8 cellular contexts compared by ENCODE assay signal in the genomic region with DNA sequence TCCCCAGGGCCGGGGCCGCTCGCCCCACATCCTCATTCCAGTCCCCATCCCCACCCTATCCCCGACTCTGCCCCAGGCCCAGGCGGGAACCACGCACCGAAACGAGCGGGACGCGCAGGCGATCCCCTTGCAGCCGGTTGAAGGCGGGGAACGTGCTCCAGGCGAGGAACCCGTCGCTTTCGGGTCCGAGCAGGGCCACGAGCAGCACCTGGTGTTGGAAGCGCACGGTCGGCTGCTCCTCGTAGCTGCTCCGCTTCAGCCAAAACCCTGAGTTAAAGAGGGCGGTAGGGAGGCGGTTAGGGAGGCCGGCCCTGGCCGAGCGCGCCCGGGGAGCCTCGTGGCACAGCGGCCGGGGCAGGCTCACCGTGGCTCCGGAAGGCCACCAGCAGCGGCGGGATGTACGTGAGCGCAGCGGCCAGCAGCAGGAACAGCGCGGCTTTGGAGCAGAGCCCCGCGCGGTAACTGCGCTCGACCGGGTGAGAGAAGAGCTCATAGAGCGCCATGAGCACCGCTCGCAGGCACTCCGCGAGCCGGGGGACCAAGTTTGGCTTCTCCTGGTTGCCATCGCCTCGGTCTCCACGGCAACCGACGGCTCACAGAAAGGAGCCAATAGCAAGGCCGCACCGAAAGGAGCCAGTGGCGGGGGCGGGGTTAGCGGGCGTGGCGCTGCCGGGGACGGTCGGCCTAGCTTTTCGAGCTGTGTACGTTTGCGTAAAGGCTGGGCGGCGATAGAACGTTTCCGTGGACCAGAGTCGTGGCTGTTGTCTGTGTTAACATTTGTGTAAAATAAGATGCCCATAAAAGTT. TPM values are rescaled to one million over a fixed set of nuclear protein-coding genes. Genes with fewer than 3 reads are reported as not detected.
DNase-seq lines count a peak whose midpoint lies in the region; ATAC-seq and TF ChIP-seq lines count a peak whose summit lies in the region.

Gene TMEM231 (minus strand): TSS at position 546 of the 806 bp plus-strand sequence. CDS start 43 bp downstream, at position 503.

- H3K4me3 ChIP-seq in NT2/D1 (ENCODE audit: insufficient read length, low read depth): peak within 1 kb of the TSS; percentile 79

- peak; percentile 99 for ATAC-seq in GM19467 (IDR thresholded peaks at IDR 0.05; ENCODE audit: unreplicated experiment)

- H3K4me1 ChIP-seq in NT2/D1 (ENCODE audit: insufficient read depth, insufficient read length): peaks cover 3% of the 10 kb centered on the region

- H3K4me3 Mint-ChIP-seq in endothelial cell (ENCODE audit: unreplicated experiment) (peak within 1 kb of the TSS; percentile 97), mesothelial cell of epicardium (peak within 1 kb of the TSS; percentile 96)

- peaks cover 12% of the 10 kb centered on the region for H3K27me3 ChIP-seq in NT2/D1 (ENCODE audit: insufficient read depth, insufficient read length)

- H3K9me3 Mint-ChIP-seq in endothelial cell (ENCODE audit: unreplicated experiment): no peaks in the 10 kb centered on the region
- no peaks in the 10 kb centered on the region for H3K9me3 Mint-ChIP-seq in mesothelial cell of epicardium

- no peaks in the 10 kb centered on the region for H3K36me3 Mint-ChIP-seq in endothelial cell (ENCODE audit: low read depth, unreplicated experiment)
- no peaks in the 10 kb centered on the region for H3K36me3 Mint-ChIP-seq in mesothelial cell of epicardium

- H3K27ac Mint-ChIP-seq in endothelial cell (ENCODE audit: unreplicated experiment) (peak within 1 kb of the TSS; percentile 95), mesothelial cell of epicardium (peak within 1 kb of the TSS; percentile 96)

- peak; percentile 93 for DNase-seq in COR-L47 (lab: John Stamatoyannopoulos, UW)
- peak; percentile 98 for DNase-seq in HPDE6-E6E7 (ENCODE audit: extremely low spot score)
- peak; percentile 92 for DNase-seq in NT2/D1 (ENCODE audit: low read depth, low spot score)
- DNase-seq in activated CD8-positive, alpha-beta memory T cell treated with anti-CD3 and anti-CD28 coated beads, Interleukin-2, amount 50 U/mL, for 24 hours (ENCODE audit: extremely low read depth): peak; percentile 93
- DNase-seq in endothelial cell (ENCODE audit: low spot score): peak; percentile 92
- peak; percentile 91 to 95 for DNase-seq in mesothelial cell of epicardium (ENCODE audit: low spot score in 2 of 2, unreplicated experiment in 2 of 2)
- DNase-seq in stimulated activated CD8-positive, alpha-beta memory T cell treated with anti-CD3 and anti-CD28 coated beads, Interleukin-15, amount 100 ng/mL, for 4 hours (ENCODE audit: low read depth in 2 of 2): peak; percentile 91

- H3K36me3 ChIP-seq in NT2/D1 (ENCODE audit: insufficient read depth, insufficient read length, low read length): no peaks in the 10 kb centered on the region

- H3K27me3 Mint-ChIP-seq in endothelial cell (ENCODE audit: unreplicated experiment) (peaks cover 8% of the 10 kb centered on the region), mesothelial cell of epicardium (ENCODE audit: low read depth) (no peaks in the 10 kb centered on the region)

- peak within 1 kb of the TSS; percentile 78 for H3K9ac ChIP-seq in NT2/D1 (ENCODE audit: insufficient read length, low read depth)

- no peaks in the 10 kb centered on the region for H3K9me3 ChIP-seq in NT2/D1 (ENCODE audit: insufficient read depth, low read length)

- H3K4me1 Mint-ChIP-seq in endothelial cell (ENCODE audit: unreplicated experiment) (peaks cover 25% of the 10 kb centered on the region), mesothelial cell of epicardium (peaks cover 31% of the 10 kb centered on the region)

- TF ChIP-seq CTCF in endothelial cell (IDR thresholded peaks at IDR 0.05; ENCODE audit: unreplicated experiment): no peak
- TF ChIP-seq CTCF in mesothelial cell of epicardium (IDR thresholded peaks at IDR 0.05; ENCODE audit: unreplicated experiment): no peak

RNA-seq across cellular contexts. Expression of gene TMEM231, which starts in this region (rescaled TPM):
- total RNA-seq in endothelial cell (ENCODE audit: unreplicated experiment): 14.5 TPM
- total RNA-seq in mesothelial cell of epicardium: 9.2 to 13.0 TPM (median 10.8 TPM) in 3 replicates

Comparison
In these comparisons a context has a peak if more than half of its experiments do, and no peak if none do; other contexts are left out.
1. Peak in every context shown above with its lines: DNase-seq, ATAC-seq and H3K4me3 ChIP-seq.